In the genomic region with DNA sequence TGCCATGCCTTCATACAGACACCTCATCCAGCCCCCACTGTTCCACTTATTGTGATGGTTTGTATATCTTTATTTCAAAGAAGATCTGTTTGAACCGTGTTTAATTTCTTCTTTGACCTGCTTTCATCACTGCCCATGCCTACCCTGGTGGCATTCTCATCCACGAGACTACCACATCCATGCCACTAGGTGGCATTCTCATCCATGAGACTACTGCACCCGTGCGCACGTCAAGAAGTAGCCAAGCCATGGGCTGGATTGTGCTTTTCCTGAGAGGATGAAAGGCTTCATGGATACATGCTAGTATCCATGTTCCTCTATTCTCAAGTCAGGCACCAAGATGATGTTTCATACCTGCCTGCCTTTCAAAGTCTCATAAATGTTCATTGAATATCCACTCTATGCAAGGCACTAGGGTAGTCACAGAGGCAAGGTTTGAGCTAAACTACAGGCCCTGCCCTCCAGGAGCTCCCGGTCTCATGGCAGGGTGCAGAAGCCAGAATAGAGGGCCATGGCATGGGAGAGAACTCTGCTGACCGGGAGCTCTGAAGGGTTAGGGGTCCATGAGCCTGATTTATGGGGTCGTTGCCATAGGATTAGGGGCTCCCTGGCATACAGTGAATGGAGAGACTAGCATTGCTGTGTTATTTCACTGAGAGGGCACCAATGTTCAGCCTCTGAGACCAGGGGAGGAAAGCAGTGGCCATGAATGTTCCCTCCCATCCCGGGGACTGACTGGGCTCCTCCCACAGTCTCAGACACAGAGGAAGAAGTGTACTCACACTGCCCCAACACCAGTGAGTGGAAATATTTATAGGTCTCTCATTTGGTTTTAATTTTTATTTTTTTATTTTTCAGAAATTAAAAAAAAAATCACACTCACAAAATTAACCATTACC, we compare ENCODE assay signal across 9 cellular contexts. TPM values are rescaled to one million over a fixed set of nuclear protein-coding genes. Genes with fewer than 3 reads are reported as not detected.
DNase-seq lines count a peak whose midpoint lies in the region; ATAC-seq and TF ChIP-seq lines count a peak whose summit lies in the region.
"Had no signal": no experiment of that assay in that cellular context is flagged by ENCODE, and none has a peak within 500 bp of the region (broad histone marks: within the 10 kb centered on the region; RNA-seq: fewer than 3 reads in every experiment).

No MANE protein-coding gene starts in this region.

- H3K9me3 ChIP-seq in gastrocnemius medialis = no peaks in the 10 kb centered on the region

- in situ Hi-C loops in gastrocnemius medialis (cut with MboI; ENCODE audit: low sequenced_read_pairs in 4 of 4) = loop anchor here (25.0 kb wide), 5 partner anchors 249 to 749 kb away; a partner anchor contains a TSS

- peaks cover 0 to 5% of the 10 kb centered on the region in 2 donors for H3K4me1 ChIP-seq in gastrocnemius medialis

- no peak overlapping the region for H3K4me3 ChIP-seq in gastrocnemius medialis

- H3K27me3 ChIP-seq in gastrocnemius medialis = no peaks in the 10 kb centered on the region

- TF ChIP-seq CTCF in GM10266 (IDR thresholded peaks at IDR 0.05; ENCODE audit: control insufficient read depth, insufficient read depth, low read depth, missing control alignments) = peak; percentile 64
- peak in 4 of 5 experiments; percentile 35 to 58 (median 54) for TF ChIP-seq CTCF in gastrocnemius medialis (IDR thresholded peaks at IDR 0.05 in 4 of 5, conservative IDR thresholded peaks at IDR 0.05 in 1 of 5)

- no peaks in the 10 kb centered on the region for H3K36me3 ChIP-seq in gastrocnemius medialis

- ATAC-seq in HG02938 (IDR thresholded peaks at IDR 0.05; ENCODE audit: unreplicated experiment) (peak; percentile 65), left ventricle myocardium superior (peak; percentile 84), gastrocnemius medialis (peak; percentile 63 to 97)

- no peak for TF ChIP-seq POLR2A in gastrocnemius medialis (IDR thresholded peaks at IDR 0.05)

- H3K27ac ChIP-seq in gastrocnemius medialis = no peak overlapping the region

- intact Hi-C loops in left ventricle myocardium superior (cut with micrococcal nuclease) = no loop called here
- intact Hi-C loops in gastrocnemius medialis (cut with DNase I; ENCODE audit: low total_unique reads) = loop anchor here (10.0 kb wide), 3 partner anchors 122 to 402 kb away; a partner anchor contains a TSS

- DNase-seq in AG08395 (ENCODE audit: low spot score) (peak; percentile 65), GM10266 (ENCODE audit: extremely low spot score) (peak; percentile 8), NCI-H345 treated with DMSO at 0.1 percent for 48 hours (lab: John Stamatoyannopoulos, UW; ENCODE audit: unreplicated experiment) (peak; percentile 5), amniotic stem cell (lab: John Stamatoyannopoulos, UW) (peak; percentile 42), left ventricle myocardium superior (peak; percentile 41), gastrocnemius medialis (peak; percentile 2 to 37)
- no peak for DNase-seq in NK-92 treated with Interleukin-12 subunit alpha and Interleukin-12 subunit beta, amount 100 ng/mL, for 24 hours (lab: John Stamatoyannopoulos, UW)

RNA-seq across cellular contexts. Expression of a gene that starts 24.8 kb away (rescaled TPM):
- 24.2 TPM for total RNA-seq in left ventricle myocardium superior
- total RNA-seq in gastrocnemius medialis = 10 to 100 TPM in 3 of 4 donors, 1 to 10 TPM in 1; 7.2 to 17.1 (median 11.0) TPM

RNA-seq across cellular contexts. Expression of a gene that starts 33.7 kb away (rescaled TPM):
- not detected for total RNA-seq in left ventricle myocardium superior
- total RNA-seq in gastrocnemius medialis = not detected
- total RNA-seq: naive thymus-derived CD8-positive, alpha-beta T cell had no signal
